ENCODE assay signal across 8 cellular contexts in the genomic region with DNA sequence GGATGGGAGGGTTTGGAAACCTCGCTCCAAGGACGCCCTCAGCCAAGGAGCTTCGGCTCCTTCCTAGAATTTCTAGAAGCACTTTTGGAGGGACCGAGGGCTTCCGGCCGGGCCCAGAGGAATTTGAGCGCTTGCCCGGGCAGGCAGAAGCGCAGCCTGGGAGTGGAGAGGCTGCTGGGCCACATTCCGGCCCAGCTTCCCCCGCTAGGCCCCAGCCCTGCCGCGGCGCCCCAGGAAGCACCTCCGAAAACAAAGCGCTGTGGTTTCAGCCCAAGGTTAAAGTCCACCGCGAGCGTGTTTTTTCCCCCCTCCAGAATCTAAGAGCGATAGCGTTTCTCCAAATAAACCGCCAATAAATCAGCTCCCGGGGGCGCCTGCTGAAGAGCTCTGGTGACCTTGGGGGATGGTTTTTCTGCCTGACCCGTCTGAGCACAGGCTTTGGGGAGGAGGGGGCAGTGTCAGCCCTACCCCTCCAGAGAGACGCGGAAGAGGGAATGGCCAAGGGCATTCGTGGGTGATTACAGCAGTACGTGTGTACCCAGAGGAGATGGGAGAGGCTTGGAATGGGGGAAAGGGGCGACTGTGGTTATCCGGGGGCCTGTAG. TPM values are rescaled to one million over a fixed set of nuclear protein-coding genes. Genes with fewer than 3 reads are reported as not detected.
DNase-seq lines count a peak whose midpoint lies in the region; ATAC-seq and TF ChIP-seq lines count a peak whose summit lies in the region.

No MANE protein-coding gene starts in this region.

- no peaks in the 10 kb centered on the region for H3K9me3 ChIP-seq in fibroblast of lung (ENCODE audit: control insufficient read depth, insufficient read depth, low read depth, low read length)

- H3K27me3 Mint-ChIP-seq in activated CD4-positive, alpha-beta T cell treated with anti-CD3 and anti-CD28 coated beads, Interleukin-2, amount 10 ng/mL, durations not matched to agents 7 days and 5 days = peaks cover 69% of the 10 kb centered on the region
- peaks cover 4% of the 10 kb centered on the region for H3K27me3 Mint-ChIP-seq in nephron (ENCODE audit: low read depth)

- H4K20me1 ChIP-seq in fibroblast of lung (ENCODE audit: control insufficient read depth, extremely low read depth, insufficient read depth, low read length) = no peaks in the 10 kb centered on the region

- peaks cover 76% of the 10 kb centered on the region for H3K79me2 ChIP-seq in fibroblast of lung (ENCODE audit: control insufficient read depth, insufficient read depth, low read length)

- H3K27ac Mint-ChIP-seq in activated CD4-positive, alpha-beta T cell treated with anti-CD3 and anti-CD28 coated beads, Interleukin-2, amount 10 ng/mL, durations not matched to agents 7 days and 5 days = peak overlapping the region; percentile 62
- H3K27ac Mint-ChIP-seq in nephron = peak overlapping the region; percentile 97 to 100 (median 98)

- peak overlapping the region; percentile 66 for H3K9ac ChIP-seq in fibroblast of lung (ENCODE audit: insufficient read depth, low read length)

- H3K4me3 ChIP-seq in fibroblast of lung (replicated peaks in 1 of 4; ENCODE audit: control extremely low read depth in 1 of 4, insufficient read depth in 1 of 4, low read depth in 3 of 4, low read length in 4 of 4) = peak overlapping the region; percentile 73 to 99 (median 96)

- no peak overlapping the region for H2AFZ ChIP-seq in fibroblast of lung (ENCODE audit: low read length)

- peak overlapping the region; percentile 100 for H3K27ac ChIP-seq in RWPE1
- peak overlapping the region; percentile 84 for H3K27ac ChIP-seq in fibroblast of lung (ENCODE audit: insufficient read depth, low read length)

- H3K36me3 Mint-ChIP-seq in activated CD4-positive, alpha-beta T cell treated with anti-CD3 and anti-CD28 coated beads, Interleukin-2, amount 10 ng/mL, durations not matched to agents 7 days and 5 days (ENCODE audit: low read depth) = peaks cover 1% of the 10 kb centered on the region
- H3K36me3 Mint-ChIP-seq in nephron (ENCODE audit: low read depth) = peaks cover 23% of the 10 kb centered on the region

- no peak for TF ChIP-seq CTCF in RWPE1 (conservative IDR thresholded peaks at IDR 0.05; ENCODE audit: low read depth)
- no peak for TF ChIP-seq CTCF in fibroblast of lung (conservative IDR thresholded peaks at IDR 0.05 in 1 of 2, IDR thresholded peaks at IDR 0.05 in 1 of 2; ENCODE audit: low read depth in 1 of 2, low read length in 2 of 2)
- TF ChIP-seq CTCF in nephron (IDR thresholded peaks at IDR 0.05; ENCODE audit: unreplicated experiment in 3 of 3) = no peak

- no peak for ATAC-seq in HG03342 (IDR thresholded peaks at IDR 0.05; ENCODE audit: unreplicated experiment)
- no peak for ATAC-seq in HG02610 (IDR thresholded peaks at IDR 0.05; ENCODE audit: unreplicated experiment)
- no peak for ATAC-seq in HG03039 (IDR thresholded peaks at IDR 0.05; ENCODE audit: unreplicated experiment)

- peak overlapping the region; percentile 33 for H3K4me3 Mint-ChIP-seq in activated CD4-positive, alpha-beta T cell treated with anti-CD3 and anti-CD28 coated beads, Interleukin-2, amount 10 ng/mL, durations not matched to agents 7 days and 5 days
- peak overlapping the region; percentile 91 to 96 (median 96) for H3K4me3 Mint-ChIP-seq in nephron

- POLR2A ChIA-PET in activated CD4-positive, alpha-beta T cell treated with anti-CD3 and anti-CD28 coated beads, Interleukin-2, amount 10 ng/mL, durations not matched to agents 7 days and 5 days (lab: Charles Lee) = no interaction called here
- POLR2A ChIA-PET in RWPE1 (lab: Yijun Ruan, JAX; ENCODE audit: low non-redundant PET) = interaction anchor here (1.0 kb wide), 1 partner anchor 19 kb away, joined by 5 read pairs; no protein-coding TSS in a partner anchor

- no peaks in the 10 kb centered on the region for H3K27me3 ChIP-seq in fibroblast of lung (ENCODE audit: control insufficient read depth, insufficient read depth, low read length)

- peaks cover 24% of the 10 kb centered on the region for H3K4me1 Mint-ChIP-seq in activated CD4-positive, alpha-beta T cell treated with anti-CD3 and anti-CD28 coated beads, Interleukin-2, amount 10 ng/mL, durations not matched to agents 7 days and 5 days
- peaks cover 24% of the 10 kb centered on the region for H3K4me1 Mint-ChIP-seq in nephron

- CTCF ChIA-PET in activated CD4-positive, alpha-beta T cell treated with anti-CD3 and anti-CD28 coated beads, Interleukin-2, amount 10 ng/mL, durations not matched to agents 7 days and 5 days (lab: Charles Lee) = interaction anchor here (1.0 to 1.7 kb wide), 2 partner anchors 10 to 12 kb away, joined by 3 to 4 read pairs; no protein-coding TSS in a partner anchor
- CTCF ChIA-PET in RWPE1 (lab: Yijun Ruan, JAX) = interaction anchor here (0.6 kb wide), 2 partner anchors 99 to 238 kb away, joined by 3 to 4 read pairs; no protein-coding TSS in a partner anchor

- no peak for DNase-seq in activated CD4-positive, alpha-beta T cell treated with anti-CD3 and anti-CD28 coated beads, Interleukin-2, amount 10 ng/mL, durations not matched to agents 7 days and 5 days
- DNase-seq in activated CD4-positive, alpha-beta T cell treated with anti-CD3 and anti-CD28 coated beads for 1 hour = no peak
- peak; percentile 66 for DNase-seq in RWPE1 (ENCODE audit: low spot score)
- DNase-seq in fibroblast of lung (ENCODE audit: low read depth in 2 of 2) = peak; percentile 68 to 81

- peaks cover 4% of the 10 kb centered on the region for H3K36me3 ChIP-seq in fibroblast of lung (ENCODE audit: control insufficient read depth, insufficient read depth, low read length)

- no peaks in the 10 kb centered on the region for H3K9me3 Mint-ChIP-seq in activated CD4-positive, alpha-beta T cell treated with anti-CD3 and anti-CD28 coated beads, Interleukin-2, amount 10 ng/mL, durations not matched to agents 7 days and 5 days
- no peaks in the 10 kb centered on the region for H3K9me3 Mint-ChIP-seq in nephron

- H3K4me2 ChIP-seq in fibroblast of lung (ENCODE audit: extremely low read depth, insufficient read depth, low read length) = peak overlapping the region; percentile 97

- H3K4me1 ChIP-seq in fibroblast of lung (ENCODE audit: control insufficient read depth, extremely low read depth, insufficient read depth, low read length) = peaks cover 2% of the 10 kb centered on the region

RNA-seq across cellular contexts. Expression of gene TNRC18, which starts 5.7 kb away (rescaled TPM):
- total RNA-seq in activated CD4-positive, alpha-beta T cell treated with anti-CD3 and anti-CD28 coated beads, Interleukin-2, amount 10 ng/mL, durations not matched to agents 7 days and 5 days = 10 to 100 TPM; 45.8 to 53.9 TPM
- 32.1 and 38.5 TPM in 2 replicates for total RNA-seq in fibroblast of lung
- polyA plus RNA-seq in fibroblast of lung = 19.7 and 21.7 TPM in 2 replicates
- polyA plus RNA-seq in fibroblast of lung (2012) = 51.5 and 68.1 TPM in 2 replicates
- polyA minus RNA-seq in fibroblast of lung (ENCODE audit: low replicate concordance) = 145 and 179 TPM in 2 replicates

Comparison
In these comparisons a context has a peak if more than half of its experiments do, and no peak if none do; other contexts are left out.
1. DNase-seq: peak in RWPE1 (single experiment) and fibroblast of lung (2 of 2); none in activated CD4-positive, alpha-beta T cell treated with anti-CD3 and anti-CD28 coated beads, Interleukin-2, amount 10 ng/mL, durations not matched to agents 7 days and 5 days (single experiment) and activated CD4-positive, alpha-beta T cell treated with anti-CD3 and anti-CD28 coated beads for 1 hour (single experiment).